Comparison of ENCODE assay signal across 9 cellular contexts in genomic region chr1:203274603-203275381, GRCh38. TPM values are rescaled to one million over a fixed set of nuclear protein-coding genes. Genes with fewer than 3 reads are reported as not detected.
DNase-seq lines count a peak whose midpoint lies in the region; ATAC-seq and TF ChIP-seq lines count a peak whose summit lies in the region.
"Had no signal": no experiment of that assay in that cellular context is flagged by ENCODE, and none has a peak within 500 bp of the region (broad histone marks: within the 10 kb centered on the region; RNA-seq: fewer than 3 reads in every experiment).

No MANE protein-coding gene starts in this region.

- WGBS in prostate gland, result 21% methylated on average over 12 of the region's 12 CpGs

- no peaks in the 10 kb centered on the region for H3K27me3 ChIP-seq in prostate gland (replicated peaks; ENCODE audit: insufficient read depth)

- TF ChIP-seq CTCF in glutamatergic neuron (IDR thresholded peaks at IDR 0.05; ENCODE audit: partially characterized antibody, unreplicated experiment) (no peak), prostate gland (IDR thresholded peaks at IDR 0.05) (peak in 1 of 4 experiments; percentile 3)

- no peaks in the 10 kb centered on the region for H3K36me3 ChIP-seq in prostate gland

- CTCF ChIA-PET in activated CD4-positive, alpha-beta memory T cell treated with anti-CD3 and anti-CD28 coated beads for 36 hours (lab: Charles Lee), result interaction anchor here (0.7 to 13.5 kb wide), 10 partner anchors 11 to 236 kb away, joined by 3 to 356 read pairs (median 4); no protein-coding TSS in a partner anchor

- no peaks in the 10 kb centered on the region for H3K9me3 Mint-ChIP-seq in activated CD4-positive, alpha-beta memory T cell treated with anti-CD3 and anti-CD28 coated beads for 36 hours
- H3K9me3 Mint-ChIP-seq in glutamatergic neuron (ENCODE audit: unreplicated experiment), result peaks cover 3% of the 10 kb centered on the region

- H3K27me3 Mint-ChIP-seq in activated CD4-positive, alpha-beta memory T cell treated with anti-CD3 and anti-CD28 coated beads for 36 hours, result no peaks in the 10 kb centered on the region
- peaks cover 9% of the 10 kb centered on the region for H3K27me3 Mint-ChIP-seq in glutamatergic neuron (ENCODE audit: unreplicated experiment)

- H3K9me3 ChIP-seq in prostate gland, result no peaks in the 10 kb centered on the region

- POLR2A ChIA-PET in activated CD4-positive, alpha-beta memory T cell treated with anti-CD3 and anti-CD28 coated beads for 36 hours (lab: Charles Lee), result interaction anchor here (0.9 to 3.9 kb wide), 6 partner anchors 14 to 49 kb away, joined by 3 to 51 read pairs (median 4); partner anchors contain the start of gene BTG2

- DNase-seq in DMS53 (lab: John Stamatoyannopoulos, UW), result peak; percentile 58
- no peak for DNase-seq in activated CD4-positive, alpha-beta memory T cell treated with anti-CD3 and anti-CD28 coated beads for 36 hours
- DNase-seq in glutamatergic neuron, result no peak
- DNase-seq in prostate gland (ENCODE audit: low spot score), result peak; percentile 61
- DNase-seq in NCI-H146 treated with DMSO at 0.1 percent for 48 hours (lab: John Stamatoyannopoulos, UW; ENCODE audit: unreplicated experiment), result no peak
- DNase-seq in AML-193 (lab: John Stamatoyannopoulos, UW), result no peak
- no peak for DNase-seq in NK-92 (lab: John Stamatoyannopoulos, UW; ENCODE audit: unreplicated experiment)

- H3K4me1 ChIP-seq in prostate gland (replicated peaks), result peaks cover 12% of the 10 kb centered on the region

- peak overlapping the region; percentile 69 to 80 for H3K27ac ChIP-seq in prostate gland

- H3K4me3 Mint-ChIP-seq in activated CD4-positive, alpha-beta memory T cell treated with anti-CD3 and anti-CD28 coated beads for 36 hours, result no peak overlapping the region
- peak overlapping the region; percentile 67 for H3K4me3 Mint-ChIP-seq in glutamatergic neuron (ENCODE audit: unreplicated experiment)

- peak overlapping the region; percentile 72 for H3K27ac Mint-ChIP-seq in activated CD4-positive, alpha-beta memory T cell treated with anti-CD3 and anti-CD28 coated beads for 36 hours
- H3K27ac Mint-ChIP-seq in glutamatergic neuron (ENCODE audit: unreplicated experiment), result peak overlapping the region; percentile 88

- no peak for ATAC-seq in HG03342 (IDR thresholded peaks at IDR 0.05; ENCODE audit: unreplicated experiment)

- H3K36me3 Mint-ChIP-seq in activated CD4-positive, alpha-beta memory T cell treated with anti-CD3 and anti-CD28 coated beads for 36 hours, result no peaks in the 10 kb centered on the region
- H3K36me3 Mint-ChIP-seq in glutamatergic neuron (ENCODE audit: unreplicated experiment), result no peaks in the 10 kb centered on the region

- H3K4me3 ChIP-seq in prostate gland, result no peak overlapping the region

- peaks cover 73% of the 10 kb centered on the region for H3K4me1 Mint-ChIP-seq in activated CD4-positive, alpha-beta memory T cell treated with anti-CD3 and anti-CD28 coated beads for 36 hours (ENCODE audit: low read depth)
- peaks cover 37% of the 10 kb centered on the region for H3K4me1 Mint-ChIP-seq in glutamatergic neuron (ENCODE audit: low read depth, unreplicated experiment)

- no peak for TF ChIP-seq POLR2A in prostate gland (IDR thresholded peaks at IDR 0.05)

- intact Hi-C loops in activated CD4-positive, alpha-beta memory T cell treated with anti-CD3 and anti-CD28 coated beads for 36 hours (cut with micrococcal nuclease), result no loop called here
- intact Hi-C loops in prostate gland (cut with DNase I), result loop anchor here (5.0 kb wide), 4 partner anchors 53 to 237 kb away; no protein-coding TSS in a partner anchor

RNA-seq across cellular contexts. Expression of gene BTG2, which starts 30.5 kb away (rescaled TPM):
- 100 to 1,000 TPM; 150 TPM for total RNA-seq in activated CD4-positive, alpha-beta memory T cell treated with anti-CD3 and anti-CD28 coated beads for 36 hours
- total RNA-seq in glutamatergic neuron (ENCODE audit: unreplicated experiment), result 88.6 TPM
- 100 to 1,000 TPM in 1 of 2 donors, 10 to 100 TPM in 1; 91.0 to 131 TPM for total RNA-seq in prostate gland

RNA-seq across cellular contexts. Expression of gene CHIT1, which starts 45.3 kb away (rescaled TPM):
- total RNA-seq in activated CD4-positive, alpha-beta memory T cell treated with anti-CD3 and anti-CD28 coated beads for 36 hours, result under 1 TPM; 0.19 to 0.53 TPM
- 0.10 TPM for total RNA-seq in glutamatergic neuron (ENCODE audit: unreplicated experiment)
- total RNA-seq in prostate gland, result 1 to 10 TPM in 1 of 2 donors, not detected in 1; 1.5 TPM
- total RNA-seq: SK-MEL-5 had no signal

Comparison
In these comparisons a context has a peak if more than half of its experiments do, and no peak if none do; other contexts are left out.
1. DNase-seq: peak in DMS53 (single experiment) and prostate gland (single experiment); none in activated CD4-positive, alpha-beta memory T cell treated with anti-CD3 and anti-CD28 coated beads for 36 hours (single experiment), glutamatergic neuron (single experiment), NCI-H146 treated with DMSO at 0.1 percent for 48 hours (single experiment), AML-193 (0 of 2) and NK-92 (single experiment).